In the genomic region with DNA sequence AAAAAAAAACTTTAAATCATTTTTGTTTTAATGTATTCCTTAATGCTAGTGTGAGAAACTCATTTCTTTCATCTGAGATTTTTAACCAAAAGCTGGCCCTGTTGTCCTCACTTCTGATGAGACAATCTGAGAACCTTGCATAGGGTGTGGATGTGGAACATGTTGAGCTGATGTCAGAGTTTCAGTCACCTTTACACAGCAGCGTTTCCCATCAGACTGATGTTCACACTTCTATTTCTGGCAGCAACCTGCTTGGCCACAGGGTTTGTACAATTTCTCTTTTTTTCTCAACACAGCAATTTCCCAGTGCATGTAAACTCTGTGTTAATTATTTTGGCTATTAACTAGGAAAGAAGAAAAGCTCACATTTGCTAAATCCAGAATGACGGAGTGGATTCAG, we compare ENCODE assay signal across 10 cellular contexts.
DNase-seq lines count a peak whose midpoint lies in the region; ATAC-seq and TF ChIP-seq lines count a peak whose summit lies in the region.
"Had no signal": no experiment of that assay in that cellular context is flagged by ENCODE, and none has a peak within 500 bp of the region (broad histone marks: within the 10 kb centered on the region; RNA-seq: fewer than 3 reads in every experiment).

No MANE protein-coding gene starts in this region.

- H3K9me3 Mint-ChIP-seq in CD8-positive, alpha-beta memory T cell = peaks cover 0 to 2% (median 0%) of the 10 kb centered on the region in 5 donors
- H3K9me3 Mint-ChIP-seq in activated CD4-positive, alpha-beta memory T cell treated with anti-CD3 and anti-CD28 coated beads, Interleukin-2, amount 10 ng/mL, durations not matched to agents 7 days and 5 days = no peaks in the 10 kb centered on the region

- H3K4me3 ChIP-seq in CD8-positive, alpha-beta memory T cell (ENCODE audit: low read length) = no peak overlapping the region
- H3K4me3 ChIP-seq in OCI-LY7 (ENCODE audit: low read depth, low read length, poor library complexity, severe bottlenecking) = no peak overlapping the region

- no peak for TF ChIP-seq CTCF in OCI-LY7 (conservative IDR thresholded peaks at IDR 0.05; ENCODE audit: low read length)

- no peaks in the 10 kb centered on the region for H3K36me3 ChIP-seq in CD8-positive, alpha-beta memory T cell (ENCODE audit: insufficient read depth, low read length)
- H3K36me3 ChIP-seq in OCI-LY7 (ENCODE audit: insufficient read depth, low read length) = no peaks in the 10 kb centered on the region

- H4K20me1 ChIP-seq in OCI-LY7 (ENCODE audit: insufficient read depth, low read length) = no peaks in the 10 kb centered on the region

- no peaks in the 10 kb centered on the region for H3K9me2 ChIP-seq in OCI-LY7 (ENCODE audit: insufficient read depth, low read length)

- H3K4me1 ChIP-seq in CD8-positive, alpha-beta memory T cell (ENCODE audit: insufficient read depth, low read length) = no peaks in the 10 kb centered on the region
- no peaks in the 10 kb centered on the region for H3K4me1 ChIP-seq in OCI-LY7 (ENCODE audit: insufficient read depth, low read length, poor library complexity, severe bottlenecking)

- POLR2A ChIA-PET in CD8-positive, alpha-beta memory T cell (lab: Charles Lee) = no interaction called here
- POLR2A ChIA-PET in activated CD4-positive, alpha-beta memory T cell treated with anti-CD3 and anti-CD28 coated beads, Interleukin-2, amount 10 ng/mL, durations not matched to agents 7 days and 5 days (lab: Charles Lee) = interaction anchor here (0.7 to 4.5 kb wide), 16 partner anchors 28 to 342 kb away, joined by 3 to 46 read pairs (median 5); partner anchors contain the start of gene HSPA13
- POLR2A ChIA-PET in OCI-LY7 (lab: Charles Lee) = interaction anchor here (0.6 to 1.3 kb wide), 9 partner anchors 9 to 279 kb away, joined by 3 to 4 read pairs (median 3); no protein-coding TSS in a partner anchor

- no peak overlapping the region for H2AFZ ChIP-seq in OCI-LY7 (ENCODE audit: low read length)

- peak overlapping the region in 1 of 7 donors; percentile 23 for H3K4me3 Mint-ChIP-seq in CD8-positive, alpha-beta memory T cell
- no peak overlapping the region for H3K4me3 Mint-ChIP-seq in activated CD4-positive, alpha-beta memory T cell treated with anti-CD3 and anti-CD28 coated beads, Interleukin-2, amount 10 ng/mL, durations not matched to agents 7 days and 5 days

- intact Hi-C loops in OCI-LY7 (cut with micrococcal nuclease; ENCODE audit: unreplicated experiment) = loop anchor here (5.0 kb wide), 1 partner anchor 284 kb away; no protein-coding TSS in a partner anchor

- no TSS peak for BruUV-seq in OCI-LY7 (replicated peaks; lab: Mats Ljungman, UMichigan)

- no peak overlapping the region for H3K4me2 ChIP-seq in OCI-LY7 (ENCODE audit: low read length)

- H3K27ac ChIP-seq in CD8-positive, alpha-beta memory T cell (ENCODE audit: low read depth, low read length) = peak overlapping the region; percentile 83
- H3K27ac ChIP-seq in OCI-LY7 (ENCODE audit: low read depth, low read length, poor library complexity, severe bottlenecking) = no peak overlapping the region
- H3K27ac ChIP-seq: C4-2B had no signal

- H3K36me3 Mint-ChIP-seq in CD8-positive, alpha-beta memory T cell = no peaks in the 10 kb centered on the region
- H3K36me3 Mint-ChIP-seq in activated CD4-positive, alpha-beta memory T cell treated with anti-CD3 and anti-CD28 coated beads, Interleukin-2, amount 10 ng/mL, durations not matched to agents 7 days and 5 days (ENCODE audit: low read depth) = peaks cover 5% of the 10 kb centered on the region

- H3K79me2 ChIP-seq in OCI-LY7 (ENCODE audit: insufficient read depth, low read depth, low read length) = no peaks in the 10 kb centered on the region

- ATAC-seq in GM19043 (IDR thresholded peaks at IDR 0.05; ENCODE audit: low read depth, unreplicated experiment) = peak; percentile 78
- ATAC-seq in HG02938 (IDR thresholded peaks at IDR 0.05; ENCODE audit: unreplicated experiment) = peak; percentile 80

- peaks cover 0 to 2% of the 10 kb centered on the region in 2 donors for H3K27me3 Mint-ChIP-seq in CD8-positive, alpha-beta memory T cell
- no peaks in the 10 kb centered on the region for H3K27me3 Mint-ChIP-seq in activated CD4-positive, alpha-beta memory T cell treated with anti-CD3 and anti-CD28 coated beads, Interleukin-2, amount 10 ng/mL, durations not matched to agents 7 days and 5 days

- H3K4me1 Mint-ChIP-seq in CD8-positive, alpha-beta memory T cell = peaks cover 17 to 37% (median 37%) of the 10 kb centered on the region in 3 donors
- peaks cover 47% of the 10 kb centered on the region for H3K4me1 Mint-ChIP-seq in activated CD4-positive, alpha-beta memory T cell treated with anti-CD3 and anti-CD28 coated beads, Interleukin-2, amount 10 ng/mL, durations not matched to agents 7 days and 5 days

- no peak overlapping the region for H3K27ac Mint-ChIP-seq in CD8-positive, alpha-beta memory T cell
- H3K27ac Mint-ChIP-seq in activated CD4-positive, alpha-beta memory T cell treated with anti-CD3 and anti-CD28 coated beads, Interleukin-2, amount 10 ng/mL, durations not matched to agents 7 days and 5 days = peak overlapping the region; percentile 81

- no peak for DNase-seq in CD8-positive, alpha-beta memory T cell
- peak; percentile 43 for DNase-seq in activated CD4-positive, alpha-beta memory T cell treated with anti-CD3 and anti-CD28 coated beads, Interleukin-2, amount 10 ng/mL, durations not matched to agents 7 days and 5 days
- DNase-seq in AG08396 (ENCODE audit: low spot score) (no peak), NCI-H69 (lab: John Stamatoyannopoulos, UW) (no peak), NCI-H2196 treated with DMSO at 0.1 percent for 48 hours (lab: John Stamatoyannopoulos, UW; ENCODE audit: unreplicated experiment) (no peak), OCI-LY7 (ENCODE audit: low spot score) (no peak)
- DNase-seq: mesendoderm had no signal

- H3K9me3 ChIP-seq in CD8-positive, alpha-beta memory T cell (ENCODE audit: low read length) = no peaks in the 10 kb centered on the region
- H3K9me3 ChIP-seq in OCI-LY7 (ENCODE audit: low read length) = no peaks in the 10 kb centered on the region

- H3K27me3 ChIP-seq in CD8-positive, alpha-beta memory T cell (ENCODE audit: insufficient read depth, low read length, poor library complexity, severe bottlenecking) = no peaks in the 10 kb centered on the region

- CTCF ChIA-PET in CD8-positive, alpha-beta memory T cell (lab: Charles Lee) = interaction anchor here (3.6 kb wide), 1 partner anchor 284 kb away, joined by 10 read pairs; no protein-coding TSS in a partner anchor
- CTCF ChIA-PET in activated CD4-positive, alpha-beta memory T cell treated with anti-CD3 and anti-CD28 coated beads, Interleukin-2, amount 10 ng/mL, durations not matched to agents 7 days and 5 days (lab: Charles Lee) = interaction anchor here (0.9 to 3.9 kb wide), 4 partner anchors 13 to 283 kb away, joined by 3 to 23 read pairs (median 4); no protein-coding TSS in a partner anchor
- CTCF ChIA-PET in OCI-LY7 (lab: Charles Lee; ENCODE audit: unreplicated experiment) = no interaction called here
